9 cellular contexts compared by ENCODE assay signal in the genomic region with DNA sequence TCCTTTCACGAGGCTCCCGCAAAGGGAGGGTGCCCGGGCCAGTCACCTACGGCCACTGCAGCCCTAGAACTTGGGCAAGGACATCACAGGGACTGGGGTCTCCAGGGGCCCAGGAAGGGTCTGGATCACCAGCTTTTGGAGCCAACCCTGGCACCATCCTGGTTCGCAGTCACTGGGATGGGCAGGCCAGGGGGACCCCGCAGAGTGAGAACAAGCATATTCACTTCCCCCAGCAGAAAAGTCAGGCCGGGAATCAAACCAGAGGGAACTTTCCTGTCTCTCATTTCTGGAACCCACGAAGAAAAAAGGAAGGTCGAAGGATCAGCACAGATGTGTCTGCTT. TPM values are rescaled to one million over a fixed set of nuclear protein-coding genes. Genes with fewer than 3 reads are reported as not detected.
A peak's percentile ranks its signal among the peaks of the same experiment; 100 is the strongest.
DNase-seq lines count a peak whose midpoint lies in the region; ATAC-seq and TF ChIP-seq lines count a peak whose summit lies in the region.
"Had no signal": no experiment of that assay in that cellular context is flagged by ENCODE, and none has a peak within 500 bp of the region (broad histone marks: within the 10 kb centered on the region; RNA-seq: fewer than 3 reads in every experiment).

No MANE protein-coding gene starts in this region.

- H3K4me1 Mint-ChIP-seq in WTC11, result peaks cover 95% of the 10 kb centered on the region

- peaks cover 4% of the 10 kb centered on the region; the same call in 1 of the 2 replicates for H3K36me3 ChIP-seq in GM23248 (ENCODE audit: low read depth)
- H3K36me3 ChIP-seq in smooth muscle cell (ENCODE audit: low read depth), result no peaks in the 10 kb centered on the region

- peaks cover 100% of the 10 kb centered on the region for H3K79me2 ChIP-seq in GM23248 (ENCODE audit: insufficient read depth)
- peaks cover 100% of the 10 kb centered on the region for H3K79me2 ChIP-seq in smooth muscle cell (ENCODE audit: low read depth)

- DNase-seq in GM23248, result no peak
- DNase-seq in WTC11 (ENCODE audit: low spot score), result no peak
- no peak for DNase-seq in right cardiac atrium
- DNase-seq in smooth muscle cell (lab: John Stamatoyannopoulos, UW; ENCODE audit: unreplicated experiment), result no peak
- no peak for DNase-seq in GM13977 (ENCODE audit: low spot score)
- no peak for DNase-seq in NCI-H1417 (lab: John Stamatoyannopoulos, UW)
- DNase-seq: MG63 had no signal

- 79 to 84% methylated on average over 8 to 9 of the region's 9 CpGs for WGBS in GM23248 (ENCODE audit: low coverage in 1 of 2, low lambda C conversion rate in 2 of 2, missing lambda C conversion rate in 2 of 2), 2 experiments
- 28% methylated on average over 9 of the region's 9 CpGs for WGBS in right cardiac atrium
- 54% methylated on average over 9 of the region's 9 CpGs for WGBS in smooth muscle cell (ENCODE audit: low lambda C conversion rate)

- H3K9me3 ChIP-seq in GM23248 (ENCODE audit: low read depth) (no peaks in the 10 kb centered on the region), right cardiac atrium (ENCODE audit: control insufficient read depth, low read length) (no peaks in the 10 kb centered on the region), smooth muscle cell (replicated peaks; ENCODE audit: low read depth) (no peaks in the 10 kb centered on the region)
- H3K9me3 ChIP-seq: MG63 had no signal

- in situ Hi-C loops in GM23248 (cut with MboI) (loop anchor here (25.0 kb wide), 1 partner anchor 198 kb away; no protein-coding TSS in a partner anchor), GM13977 (cut with MboI; ENCODE audit: low pct_unique_long_range_greater_than_20kb, low sequenced_read_pairs, unreplicated experiment) (no loop called here)

- H3K27ac ChIP-seq in GM23248 (peak overlapping the region; percentile 87), right cardiac atrium (ENCODE audit: low read length) (peak overlapping the region; percentile 98), smooth muscle cell (ENCODE audit: low read depth) (peak overlapping the region; percentile 100)

- H3K9me2 ChIP-seq in GM23248 (ENCODE audit: insufficient read depth), result no peaks in the 10 kb centered on the region

- intact Hi-C loops in right cardiac atrium (cut with DNase I), result loop anchor here in 2 of 4 donors (10.0 kb wide), 2 partner anchors 111 to 251 kb away; no protein-coding TSS in a partner anchor

- CTCF ChIA-PET in WTC11 (lab: Charles Lee), result no interaction called here

- POLR2A ChIA-PET in WTC11 (lab: Charles Lee), result no interaction called here

- ATAC-seq in WTC11 (no peak), right cardiac atrium (no peak), HG03457 (IDR thresholded peaks at IDR 0.05; ENCODE audit: unreplicated experiment) (no peak), GM18505 (IDR thresholded peaks at IDR 0.05; ENCODE audit: unreplicated experiment) (no peak)

- TF ChIP-seq CTCF in WTC11 (IDR thresholded peaks at IDR 0.05), result no peak
- TF ChIP-seq CTCF in smooth muscle cell (IDR thresholded peaks at IDR 0.05; ENCODE audit: borderline replicate concordance, insufficient read depth, poor library complexity, severe bottlenecking), result no peak
- TF ChIP-seq CTCF in GM13977 (IDR thresholded peaks at IDR 0.05; ENCODE audit: extremely low read depth, insufficient read depth, missing control alignments), result no peak

- H3F3A ChIP-seq in GM23248 (ENCODE audit: insufficient read depth) (peaks cover 76% of the 10 kb centered on the region), smooth muscle cell (ENCODE audit: low read depth) (peaks cover 64% of the 10 kb centered on the region)

- TF ChIP-seq POLR2A in GM18505 (IDR thresholded peaks at IDR 0.05; ENCODE audit: borderline replicate concordance, extremely low read depth, insufficient read depth, insufficient read length), result no peak

- H3K27ac Mint-ChIP-seq in WTC11, result peak overlapping the region; percentile 69

- H2AFZ ChIP-seq in GM23248, result no peak overlapping the region
- H2AFZ ChIP-seq in smooth muscle cell (ENCODE audit: low read depth), result no peak overlapping the region

- H3K27me3 Mint-ChIP-seq in WTC11 (ENCODE audit: low read depth), result no peaks in the 10 kb centered on the region

- H3K4me3 ChIP-seq in GM23248 (no peak overlapping the region), right cardiac atrium (ENCODE audit: low read length) (no peak overlapping the region), smooth muscle cell (peak overlapping the region; percentile 24)
- H3K4me3 ChIP-seq: MG63 had no signal

- 0 out of 2 replicates have a peak overlapping the region, but pooled peaks have one; percentile 77 for H3K9ac ChIP-seq in GM23248
- peak overlapping the region; percentile 89 for H3K9ac ChIP-seq in smooth muscle cell (ENCODE audit: low read depth)

- no peak overlapping the region for H3K4me3 Mint-ChIP-seq in WTC11

- H3K4me1 ChIP-seq in GM23248 (ENCODE audit: insufficient read depth) (peaks cover 88% of the 10 kb centered on the region), right cardiac atrium (ENCODE audit: control insufficient read depth, insufficient read depth, low read length) (peaks cover 61% of the 10 kb centered on the region), smooth muscle cell (ENCODE audit: low read depth) (peaks cover 93% of the 10 kb centered on the region)

- no peaks in the 10 kb centered on the region for H3K27me3 ChIP-seq in GM23248 (replicated peaks; ENCODE audit: insufficient read depth)
- H3K27me3 ChIP-seq in right cardiac atrium (ENCODE audit: control insufficient read depth, insufficient read depth), result no peaks in the 10 kb centered on the region
- H3K27me3 ChIP-seq in smooth muscle cell (ENCODE audit: low read depth), result no peaks in the 10 kb centered on the region
- H3K27me3 ChIP-seq: MG63 had no signal

- H3K9me3 Mint-ChIP-seq in WTC11, result no peaks in the 10 kb centered on the region

- H3K36me3 Mint-ChIP-seq in WTC11, result peaks cover 10% of the 10 kb centered on the region; the same call in 1 of the 2 replicates

- H4K20me1 ChIP-seq in GM23248 (ENCODE audit: insufficient read depth) (no peaks in the 10 kb centered on the region), smooth muscle cell (ENCODE audit: low read depth) (peaks cover 100% of the 10 kb centered on the region)

- H3K4me2 ChIP-seq in GM23248 (ENCODE audit: unreplicated experiment) (peak overlapping the region; percentile 59), smooth muscle cell (peak overlapping the region; percentile 86)

TF ChIP-seq in WTC11, 78 proteins besides CTCF, POLR2A, EP300 and RAD21:
- TF ChIP-seq, protein P1, sequence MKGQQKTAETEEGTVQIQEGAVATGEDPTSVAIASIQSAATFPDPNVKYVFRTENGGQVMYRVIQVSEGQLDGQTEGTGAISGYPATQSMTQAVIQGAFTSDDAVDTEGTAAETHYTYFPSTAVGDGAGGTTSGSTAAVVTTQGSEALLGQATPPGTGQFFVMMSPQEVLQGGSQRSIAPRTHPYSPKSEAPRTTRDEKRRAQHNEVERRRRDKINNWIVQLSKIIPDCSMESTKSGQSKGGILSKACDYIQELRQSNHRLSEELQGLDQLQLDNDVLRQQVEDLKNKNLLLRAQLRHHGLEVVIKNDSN (CRISPR knock-in tag; IDR thresholded peaks at IDR 0.05), result no peak
- TF ChIP-seq TCF7 (CRISPR knock-in tag; IDR thresholded peaks at IDR 0.05; ENCODE audit: low read depth), result no peak
- TF ChIP-seq GABPB1 (CRISPR knock-in tag; IDR thresholded peaks at IDR 0.05), result no peak
- TF ChIP-seq SP1 (CRISPR knock-in tag; conservative IDR thresholded peaks at IDR 0.05), result no peak
- no peak for TF ChIP-seq JAZF1 (CRISPR knock-in tag; IDR thresholded peaks at IDR 0.05)
- no peak for TF ChIP-seq EMX1 (CRISPR knock-in tag; IDR thresholded peaks at IDR 0.05)
- TF ChIP-seq FOXJ3 (CRISPR knock-in tag; IDR thresholded peaks at IDR 0.05; ENCODE audit: borderline replicate concordance), result no peak
- TF ChIP-seq, protein P2, sequence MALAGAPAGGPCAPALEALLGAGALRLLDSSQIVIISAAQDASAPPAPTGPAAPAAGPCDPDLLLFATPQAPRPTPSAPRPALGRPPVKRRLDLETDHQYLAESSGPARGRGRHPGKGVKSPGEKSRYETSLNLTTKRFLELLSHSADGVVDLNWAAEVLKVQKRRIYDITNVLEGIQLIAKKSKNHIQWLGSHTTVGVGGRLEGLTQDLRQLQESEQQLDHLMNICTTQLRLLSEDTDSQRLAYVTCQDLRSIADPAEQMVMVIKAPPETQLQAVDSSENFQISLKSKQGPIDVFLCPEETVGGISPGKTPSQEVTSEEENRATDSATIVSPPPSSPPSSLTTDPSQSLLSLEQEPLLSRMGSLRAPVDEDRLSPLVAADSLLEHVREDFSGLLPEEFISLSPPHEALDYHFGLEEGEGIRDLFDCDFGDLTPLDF (CRISPR knock-in tag; IDR thresholded peaks at IDR 0.05), result no peak
- no peak for TF ChIP-seq ZNF512 (CRISPR knock-in tag; IDR thresholded peaks at IDR 0.05; ENCODE audit: borderline replicate concordance)
- no peak for TF ChIP-seq TEAD1 (CRISPR knock-in tag; IDR thresholded peaks at IDR 0.05)
- TF ChIP-seq ZNF423 (CRISPR knock-in tag; IDR thresholded peaks at IDR 0.05), result no peak

RNA-seq across cellular contexts. Expression of gene SMAD7, which starts 15.4 kb away (rescaled TPM):
- total RNA-seq in GM23248 (2014; rRNA removed; shearing (Covaris generic)), result 43.6 and 51.7 TPM in 2 replicates
- polyA plus RNA-seq in GM23248 (2016; fragmentation: Nextera tagmentation; extraction: Ambion mirVana) (6.8 and 8.4 TPM in 2 replicates), right cardiac atrium (34.8 TPM), smooth muscle cell (134 and 136 TPM in 2 replicates)
- total RNA-seq in WTC11 (2021) (26.7 to 44.7 TPM (median 29.5 TPM) in 3 replicates), right cardiac atrium (10 to 100 TPM; 66.3 to 97.6 (median 94.3) TPM), smooth muscle cell (114 and 142 TPM in 2 replicates)
